ENCODE assay signal across 24 cellular contexts in the genomic region with DNA sequence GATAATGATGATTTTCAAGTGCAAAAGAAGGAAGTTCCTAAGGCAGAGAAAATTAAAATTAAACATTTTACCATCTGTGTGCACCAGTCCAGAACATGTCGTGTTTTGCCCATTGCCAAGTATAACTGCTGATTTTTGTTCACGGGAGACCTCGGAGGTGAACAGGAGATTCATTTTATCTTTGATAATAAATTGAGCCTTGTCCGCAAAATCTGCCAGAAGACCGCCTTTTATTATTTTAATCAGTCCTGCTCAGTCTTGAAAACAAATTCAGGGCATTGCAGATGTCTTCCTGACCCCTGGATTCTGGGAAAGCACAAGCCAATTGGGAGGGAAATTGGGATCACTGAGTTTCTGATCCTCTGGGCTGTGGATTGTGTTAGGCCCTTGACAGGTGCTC.
A peak's percentile ranks its signal among the peaks of the same experiment; 100 is the strongest.
DNase-seq lines count a peak whose midpoint lies in the region; ATAC-seq and TF ChIP-seq lines count a peak whose summit lies in the region.
"Had no signal": no experiment of that assay in that cellular context is flagged by ENCODE, and none has a peak within 500 bp of the region (broad histone marks: within the 10 kb centered on the region; RNA-seq: fewer than 3 reads in every experiment).

No MANE protein-coding gene starts in this region.

- H4K91ac ChIP-seq in neuronal stem cell (ENCODE audit: low read depth, low read length, poor library complexity), result no peak overlapping the region

- no peak overlapping the region for H2BK5ac ChIP-seq in neuronal stem cell (ENCODE audit: low read length)

- no peak overlapping the region for H2BK120ac ChIP-seq in neuronal stem cell (ENCODE audit: low read depth, low read length)

- ATAC-seq in T-cell (replicated peaks in 1 of 4) (no peak), gastroesophageal sphincter (no peak)
- ATAC-seq: K562, PC-3 had no signal

- POLR2A ChIA-PET in T-cell (lab: Charles Lee), result no interaction called here

- peaks cover 16% of the 10 kb centered on the region for H3K4me1 Mint-ChIP-seq in activated naive CD4-positive, alpha-beta T cell treated with anti-CD3 and anti-CD28 coated beads, Interleukin-2, amount 50 U/mL, for 24 hours
- peaks cover 10% of the 10 kb centered on the region for H3K4me1 Mint-ChIP-seq in activated naive CD4-positive, alpha-beta T cell treated with anti-CD3 and anti-CD28 coated beads, Interleukin-2, amount 10 ng/mL, durations not matched to agents 7 days and 5 days
- peaks cover 9 to 23% (median 14%) of the 10 kb centered on the region in 3 donors for H3K4me1 Mint-ChIP-seq in T-cell
- peaks cover 42% of the 10 kb centered on the region for H3K4me1 Mint-ChIP-seq in dendritic cell treated with granulocyte-macrophage colony-stimulating factor and Interleukin-4, amounts not matched to agents 40 ng/mL and 50 ng/mL, for 4 days (ENCODE audit: low read depth)
- H3K4me1 Mint-ChIP-seq in nephron progenitor cell, result peaks cover 54% of the 10 kb centered on the region

- no peak overlapping the region for H3K27ac ChIP-seq in neuronal stem cell (replicated peaks; ENCODE audit: low read length)
- H3K27ac ChIP-seq in gastroesophageal sphincter, result no peak overlapping the region

- no peak overlapping the region for H3K4me2 ChIP-seq in neuronal stem cell (ENCODE audit: insufficient read depth, low read length, poor library complexity, severe bottlenecking)
- H3K4me2 ChIP-seq: SK-N-SH had no signal

- H3K27me3 Mint-ChIP-seq in activated naive CD4-positive, alpha-beta T cell treated with anti-CD3 and anti-CD28 coated beads, Interleukin-2, amount 50 U/mL, for 24 hours, result no peaks in the 10 kb centered on the region
- H3K27me3 Mint-ChIP-seq in activated naive CD4-positive, alpha-beta T cell treated with anti-CD3 and anti-CD28 coated beads, Interleukin-2, amount 10 ng/mL, durations not matched to agents 7 days and 5 days, result peaks cover 3% of the 10 kb centered on the region
- H3K27me3 Mint-ChIP-seq in T-cell (peaks cover 0 to 9% of the 10 kb centered on the region in 2 donors), nephron progenitor cell (ENCODE audit: low read depth, poor library complexity) (no peaks in the 10 kb centered on the region)
- peaks cover 9% of the 10 kb centered on the region for H3K27me3 Mint-ChIP-seq in dendritic cell treated with granulocyte-macrophage colony-stimulating factor and Interleukin-4, amounts not matched to agents 40 ng/mL and 50 ng/mL, for 4 days

- no peaks in the 10 kb centered on the region for H3K9me3 Mint-ChIP-seq in activated naive CD4-positive, alpha-beta T cell treated with anti-CD3 and anti-CD28 coated beads, Interleukin-2, amount 50 U/mL, for 24 hours
- no peaks in the 10 kb centered on the region for H3K9me3 Mint-ChIP-seq in activated naive CD4-positive, alpha-beta T cell treated with anti-CD3 and anti-CD28 coated beads, Interleukin-2, amount 10 ng/mL, durations not matched to agents 7 days and 5 days
- no peaks in the 10 kb centered on the region for H3K9me3 Mint-ChIP-seq in T-cell
- no peaks in the 10 kb centered on the region for H3K9me3 Mint-ChIP-seq in dendritic cell treated with granulocyte-macrophage colony-stimulating factor and Interleukin-4, amounts not matched to agents 40 ng/mL and 50 ng/mL, for 4 days
- H3K9me3 Mint-ChIP-seq in nephron progenitor cell, result peaks cover 5% of the 10 kb centered on the region

- H3K27ac Mint-ChIP-seq in activated naive CD4-positive, alpha-beta T cell treated with anti-CD3 and anti-CD28 coated beads, Interleukin-2, amount 50 U/mL, for 24 hours, result peak overlapping the region; percentile 38
- no peak overlapping the region for H3K27ac Mint-ChIP-seq in activated naive CD4-positive, alpha-beta T cell treated with anti-CD3 and anti-CD28 coated beads, Interleukin-2, amount 10 ng/mL, durations not matched to agents 7 days and 5 days
- no peak overlapping the region for H3K27ac Mint-ChIP-seq in T-cell
- peak overlapping the region; percentile 93 for H3K27ac Mint-ChIP-seq in dendritic cell treated with granulocyte-macrophage colony-stimulating factor and Interleukin-4, amounts not matched to agents 40 ng/mL and 50 ng/mL, for 4 days
- H3K27ac Mint-ChIP-seq in nephron progenitor cell, result peak overlapping the region; percentile 86

- no peak overlapping the region for H2BK15ac ChIP-seq in neuronal stem cell (ENCODE audit: low read length)

- no peaks in the 10 kb centered on the region for H3K79me1 ChIP-seq in neuronal stem cell (ENCODE audit: low read depth, low read length)

- no CpG with 5 or more reads among the region's 5 CpGs for WGBS in neuronal stem cell (ENCODE audit: extremely low coverage in 2 of 2, insufficient read length in 2 of 2, insufficient replicate concordance in 1 of 2), 2 donors
- 87 to 94% methylated on average over 5 of the region's 5 CpGs for WGBS in gastroesophageal sphincter (ENCODE audit: low coverage in 1 of 2), 2 donors

- H3K4me1 ChIP-seq in neuronal stem cell (ENCODE audit: control insufficient read depth in 2 of 2, insufficient read depth in 1 of 2, low read depth in 1 of 2, low read length in 2 of 2), result no peaks in the 10 kb centered on the region
- H3K4me1 ChIP-seq in gastroesophageal sphincter, result no peaks in the 10 kb centered on the region

- no peak overlapping the region for H2AFZ ChIP-seq in neuronal stem cell (ENCODE audit: low read length)

- H4K8ac ChIP-seq in neuronal stem cell (ENCODE audit: low read depth, low read length), result no peak overlapping the region

- no peak for TF ChIP-seq POLR2A in gastroesophageal sphincter (IDR thresholded peaks at IDR 0.05)

- H3K4me3 ChIP-seq in neuronal stem cell (ENCODE audit: low read length in 2 of 2), result no peak overlapping the region
- H3K4me3 ChIP-seq in gastroesophageal sphincter, result no peak overlapping the region
- H3K4me3 ChIP-seq: K562 had no signal

- no peak for DNase-seq in activated naive CD4-positive, alpha-beta T cell treated with anti-CD3 and anti-CD28 coated beads, Interleukin-2, amount 10 ng/mL, durations not matched to agents 7 days and 5 days
- no peak for DNase-seq in T-cell
- no peak for DNase-seq in nephron progenitor cell
- DNase-seq in neuronal stem cell (ENCODE audit: low spot score), result no peak
- no peak for DNase-seq in NCI-H1092 (lab: John Stamatoyannopoulos, UW)
- DNase-seq: 8988T; ACHN; CD4-positive, alpha-beta memory T cell; DMS 273 treated with DMSO at 0.1 percent for 48 hours; DMS79; GF-D8; NCI-H1105; NCI-H1436 treated with DMSO at 0.1 percent for 48 hours; NCI-H187 treated with DMSO at 0.1 percent for 48 hours; NCI-H2107; NCI-H524 treated with DMSO at 0.1 percent for 48 hours; NCI-H774; NK-92 treated with Interleukin-12 subunit alpha and Interleukin-12 subunit beta, amount 100 ng/mL, for 24 hours; PC-3; SK-N-SH had no signal

- no peak overlapping the region for H2BK12ac ChIP-seq in neuronal stem cell (ENCODE audit: low read length)

- TF ChIP-seq CTCF in nephron progenitor cell (IDR thresholded peaks at IDR 0.05) (no peak), gastroesophageal sphincter (IDR thresholded peaks at IDR 0.05) (no peak)

- H3K36me3 Mint-ChIP-seq in activated naive CD4-positive, alpha-beta T cell treated with anti-CD3 and anti-CD28 coated beads, Interleukin-2, amount 50 U/mL, for 24 hours, result no peaks in the 10 kb centered on the region
- H3K36me3 Mint-ChIP-seq in activated naive CD4-positive, alpha-beta T cell treated with anti-CD3 and anti-CD28 coated beads, Interleukin-2, amount 10 ng/mL, durations not matched to agents 7 days and 5 days, result no peaks in the 10 kb centered on the region
- H3K36me3 Mint-ChIP-seq in T-cell (no peaks in the 10 kb centered on the region), nephron progenitor cell (ENCODE audit: low read depth) (peaks cover 81% of the 10 kb centered on the region)
- peaks cover 30% of the 10 kb centered on the region for H3K36me3 Mint-ChIP-seq in dendritic cell treated with granulocyte-macrophage colony-stimulating factor and Interleukin-4, amounts not matched to agents 40 ng/mL and 50 ng/mL, for 4 days (ENCODE audit: low read depth)
- H3K36me3 Mint-ChIP-seq: CD4-positive, alpha-beta memory T cell had no signal

- no peak overlapping the region for H3K23ac ChIP-seq in neuronal stem cell (ENCODE audit: low read depth, low read length, poor library complexity)

- H3K4me3 Mint-ChIP-seq in activated naive CD4-positive, alpha-beta T cell treated with anti-CD3 and anti-CD28 coated beads, Interleukin-2, amount 50 U/mL, for 24 hours, result peak overlapping the region; percentile 85
- H3K4me3 Mint-ChIP-seq in activated naive CD4-positive, alpha-beta T cell treated with anti-CD3 and anti-CD28 coated beads, Interleukin-2, amount 10 ng/mL, durations not matched to agents 7 days and 5 days, result no peak overlapping the region
- H3K4me3 Mint-ChIP-seq in T-cell (peak overlapping the region in 2 of 3 donors; percentile 41 to 76), nephron progenitor cell (no peak overlapping the region)
- peak overlapping the region; percentile 76 for H3K4me3 Mint-ChIP-seq in dendritic cell treated with granulocyte-macrophage colony-stimulating factor and Interleukin-4, amounts not matched to agents 40 ng/mL and 50 ng/mL, for 4 days

- CTCF ChIA-PET in activated naive CD4-positive, alpha-beta T cell treated with anti-CD3 and anti-CD28 coated beads, Interleukin-2, amount 10 ng/mL, durations not matched to agents 7 days and 5 days (lab: Charles Lee), result interaction anchor here (1.5 kb wide), 1 partner anchor 8 kb away, joined by 4 read pairs; no protein-coding TSS in a partner anchor
- CTCF ChIA-PET in T-cell (lab: Charles Lee), result no interaction called here

- H3K9ac ChIP-seq in neuronal stem cell (ENCODE audit: low read depth, low read length, poor library complexity), result no peak overlapping the region
- H3K9ac ChIP-seq: SK-N-SH had no signal

- no peak overlapping the region for H3K18ac ChIP-seq in neuronal stem cell (ENCODE audit: low read length)

- H3K27me3 ChIP-seq in neuronal stem cell (ENCODE audit: control insufficient read depth in 3 of 3, insufficient read depth in 3 of 3, low read depth in 1 of 3, low read length in 3 of 3) (no peaks in the 10 kb centered on the region), gastroesophageal sphincter (no peaks in the 10 kb centered on the region)

- no peak overlapping the region for H3K14ac ChIP-seq in neuronal stem cell (ENCODE audit: low read length)

- H3K36me3 ChIP-seq in neuronal stem cell (replicated peaks in 1 of 2; ENCODE audit: control insufficient read depth in 2 of 2, insufficient read depth in 2 of 2, low read length in 2 of 2), result peaks cover 18 to 69% of the 10 kb centered on the region in 2 donors
- H3K36me3 ChIP-seq in gastroesophageal sphincter, result peaks cover 0 to 59% of the 10 kb centered on the region in 2 donors

- intact Hi-C loops in dendritic cell treated with granulocyte-macrophage colony-stimulating factor and Interleukin-4, amounts not matched to agents 40 ng/mL and 50 ng/mL, for 4 days (cut with micrococcal nuclease), result no loop called here

- no peak overlapping the region for H2AK5ac ChIP-seq in neuronal stem cell (ENCODE audit: low read depth, low read length)

- H3K4ac ChIP-seq in neuronal stem cell (ENCODE audit: low read length), result no peak overlapping the region

- TF ChIP-seq EP300 in gastroesophageal sphincter (IDR thresholded peaks at IDR 0.05), result no peak

- no peaks in the 10 kb centered on the region for H3K9me3 ChIP-seq in neuronal stem cell (replicated peaks in 1 of 2; ENCODE audit: control insufficient read depth in 2 of 2, insufficient read depth in 1 of 2, low read depth in 1 of 2, low read length in 2 of 2)
- H3K9me3 ChIP-seq in gastroesophageal sphincter, result no peaks in the 10 kb centered on the region
- H3K9me3 ChIP-seq: SK-N-SH had no signal

Comparison
In these comparisons a context has a peak if more than half of its experiments do, and no peak if none do; other contexts are left out.
1. H3K27ac Mint-ChIP-seq: peak in activated naive CD4-positive, alpha-beta T cell treated with anti-CD3 and anti-CD28 coated beads, Interleukin-2, amount 50 U/mL, for 24 hours (single experiment), dendritic cell treated with granulocyte-macrophage colony-stimulating factor and Interleukin-4, amounts not matched to agents 40 ng/mL and 50 ng/mL, for 4 days (single experiment) and nephron progenitor cell (single experiment); none in activated naive CD4-positive, alpha-beta T cell treated with anti-CD3 and anti-CD28 coated beads, Interleukin-2, amount 10 ng/mL, durations not matched to agents 7 days and 5 days (single experiment) and T-cell (0 of 2).
2. H3K4me3 Mint-ChIP-seq: peak in activated naive CD4-positive, alpha-beta T cell treated with anti-CD3 and anti-CD28 coated beads, Interleukin-2, amount 50 U/mL, for 24 hours (single experiment), T-cell (2 of 3) and dendritic cell treated with granulocyte-macrophage colony-stimulating factor and Interleukin-4, amounts not matched to agents 40 ng/mL and 50 ng/mL, for 4 days (single experiment); none in activated naive CD4-positive, alpha-beta T cell treated with anti-CD3 and anti-CD28 coated beads, Interleukin-2, amount 10 ng/mL, durations not matched to agents 7 days and 5 days (single experiment) and nephron progenitor cell (single experiment).